In genomic region chr4:156656911-156657310, GRCh38 we compare ENCODE assay signal across 19 cellular contexts.
A peak's percentile ranks its signal among the peaks of the same experiment; 100 is the strongest.
DNase-seq lines count a peak whose midpoint lies in the region; ATAC-seq and TF ChIP-seq lines count a peak whose summit lies in the region.
"Had no signal": no experiment of that assay in that cellular context is flagged by ENCODE, and none has a peak within 500 bp of the region (broad histone marks: within the 10 kb centered on the region; RNA-seq: fewer than 3 reads in every experiment).

No MANE protein-coding gene starts in this region.

- DNase-seq in HCT116 (ENCODE audit: low read depth, low spot score) = no peak
- peak; percentile 81 for DNase-seq in adipocyte (ENCODE audit: low read depth)
- DNase-seq in fibroblast of the aortic adventitia (ENCODE audit: low read depth) = peak; percentile 59
- DNase-seq in smooth muscle cell (lab: John Stamatoyannopoulos, UW; ENCODE audit: unreplicated experiment) = no peak
- DNase-seq in COR-L47 (lab: John Stamatoyannopoulos, UW) = no peak
- no peak for DNase-seq in MM.1S
- no peak for DNase-seq in NCI-H1105 (lab: John Stamatoyannopoulos, UW)
- DNase-seq: CD4-positive, alpha-beta memory T cell; HCEC 1CT; MV-4-11; NCI-H1417; NCI-H1694 treated with DMSO at 0.1 percent for 48 hours; NCI-H446; NCI-H526 treated with DMSO at 0.1 percent for 48 hours; PC-3; SHP77 treated with DMSO at 0.1 percent for 48 hours had no signal

- H3K4me3 ChIP-seq in HCT116 (replicated peaks in 1 of 2; ENCODE audit: low read depth in 1 of 2, low read length in 2 of 2) (no peak overlapping the region), adipocyte (ENCODE audit: low read length) (no peak overlapping the region), fibroblast of the aortic adventitia (ENCODE audit: low read depth, low read length) (no peak overlapping the region), smooth muscle cell (no peak overlapping the region), MM.1S (ENCODE audit: low read length) (no peak overlapping the region)
- H3K4me3 ChIP-seq: BLaER1 treated with 17β-estradiol and CSF1 and Interleukin-3, amounts not matched to agents 10 nM and 100 nM; GM23338 had no signal

- H3K36me3 ChIP-seq in HCT116 (ENCODE audit: control insufficient read depth in 1 of 2, insufficient read depth in 2 of 2, low read length in 2 of 2) (no peaks in the 10 kb centered on the region), adipocyte (ENCODE audit: control insufficient read depth, insufficient read depth, low read length, severe bottlenecking) (no peaks in the 10 kb centered on the region), smooth muscle cell (ENCODE audit: low read depth) (no peaks in the 10 kb centered on the region), MM.1S (replicated peaks; ENCODE audit: insufficient read depth, low read length) (no peaks in the 10 kb centered on the region)
- H3K36me3 ChIP-seq: BLaER1 treated with 17β-estradiol and CSF1 and Interleukin-3, amounts not matched to agents 10 nM and 100 nM had no signal

- CTCF ChIA-PET in HCT116 (lab: Charles Lee) = no interaction called here

- POLR2A ChIA-PET in HCT116 (lab: Charles Lee) = no interaction called here

- no peak overlapping the region for H3K9ac ChIP-seq in HCT116 (ENCODE audit: low read length)
- peak overlapping the region; percentile 14 for H3K9ac ChIP-seq in adipocyte (ENCODE audit: low read length)
- no peak overlapping the region for H3K9ac ChIP-seq in smooth muscle cell (ENCODE audit: low read depth)
- no peak overlapping the region for H3K9ac ChIP-seq in MM.1S (ENCODE audit: low read length)
- H3K9ac ChIP-seq: BLaER1 treated with 17β-estradiol and CSF1 and Interleukin-3, amounts not matched to agents 10 nM and 100 nM; KMS-11 had no signal

- H3K79me2 ChIP-seq in HCT116 (ENCODE audit: insufficient read depth, low read length) (no peaks in the 10 kb centered on the region), smooth muscle cell (ENCODE audit: low read depth) (no peaks in the 10 kb centered on the region), MM.1S (ENCODE audit: low read length) (no peaks in the 10 kb centered on the region)

- RAD21 ChIA-PET in HCT116 (lab: Charles Lee; ENCODE audit: low non-redundant PET in 1 of 2, low total read pairs in 2 of 2, uncharacterized antibody in 2 of 2, unreplicated experiment in 2 of 2) = no interaction called here

- TF ChIP-seq CTCF in HCT116 (IDR thresholded peaks at IDR 0.05 in 2 of 3, conservative IDR thresholded peaks at IDR 0.05 in 1 of 3; ENCODE audit: borderline replicate concordance in 1 of 3, insufficient read depth in 1 of 3, low read depth in 2 of 3, low read length in 2 of 3) (no peak), fibroblast of the aortic adventitia (IDR thresholded peaks at IDR 0.05; ENCODE audit: insufficient read depth, low read length) (no peak), smooth muscle cell (IDR thresholded peaks at IDR 0.05; ENCODE audit: borderline replicate concordance, insufficient read depth, poor library complexity, severe bottlenecking) (no peak), MM.1S (IDR thresholded peaks at IDR 0.05; ENCODE audit: low read length) (no peak)

- H3K27ac ChIP-seq in HCT116 (ENCODE audit: low read depth, low read length) (no peak overlapping the region), smooth muscle cell (ENCODE audit: low read depth) (no peak overlapping the region), MM.1S (ENCODE audit: low read length) (no peak overlapping the region)
- H3K27ac ChIP-seq: BLaER1 treated with 17β-estradiol and CSF1 and Interleukin-3, amounts not matched to agents 10 nM and 100 nM; KMS-11 had no signal

- H3K9me2 ChIP-seq in HCT116 (ENCODE audit: insufficient read depth) (no peaks in the 10 kb centered on the region), MM.1S (replicated peaks; ENCODE audit: insufficient read depth, low read length) (no peaks in the 10 kb centered on the region)

- intact Hi-C loops in HCT116 (cut with micrococcal nuclease) = no loop called here

- H3K27me3 ChIP-seq in HCT116 (ENCODE audit: insufficient read depth, low read length) (no peaks in the 10 kb centered on the region), adipocyte (replicated peaks; ENCODE audit: control insufficient read depth, insufficient read depth, low read length) (no peaks in the 10 kb centered on the region), smooth muscle cell (ENCODE audit: low read depth) (no peaks in the 10 kb centered on the region), MM.1S (replicated peaks; ENCODE audit: insufficient read depth, low read length) (no peaks in the 10 kb centered on the region)
- H3K27me3 ChIP-seq: BLaER1 treated with 17β-estradiol and CSF1 and Interleukin-3, amounts not matched to agents 10 nM and 100 nM had no signal

- 98% methylated on average over 2 of the region's 2 CpGs for WGBS in smooth muscle cell (ENCODE audit: low lambda C conversion rate)

- BruUV-seq in HCT116 (replicated peaks; lab: Mats Ljungman, UMichigan) = no TSS peak

- H4K20me1 ChIP-seq in HCT116 (ENCODE audit: insufficient read depth) (no peaks in the 10 kb centered on the region), smooth muscle cell (ENCODE audit: low read depth) (no peaks in the 10 kb centered on the region), MM.1S (ENCODE audit: insufficient read depth, low read length) (no peaks in the 10 kb centered on the region)
- H4K20me1 ChIP-seq: BLaER1 treated with 17β-estradiol and CSF1 and Interleukin-3, amounts not matched to agents 10 nM and 100 nM had no signal

- no peak for TF ChIP-seq POLR2A in HCT116 (IDR thresholded peaks at IDR 0.05; ENCODE audit: borderline replicate concordance, extremely low read depth, insufficient read depth, insufficient read length)

- no peak overlapping the region for H3K4me2 ChIP-seq in HCT116 (ENCODE audit: low read length)
- no peak overlapping the region for H3K4me2 ChIP-seq in smooth muscle cell
- H3K4me2 ChIP-seq in MM.1S (ENCODE audit: low read depth, low read length) = no peak overlapping the region
- H3K4me2 ChIP-seq: BLaER1 treated with 17β-estradiol and CSF1 and Interleukin-3, amounts not matched to agents 10 nM and 100 nM; GM23338; KMS-11 had no signal

- H3K4me1 ChIP-seq in HCT116 (ENCODE audit: control insufficient read depth in 1 of 2, insufficient read depth in 2 of 2, low read length in 2 of 2) (no peaks in the 10 kb centered on the region), adipocyte (ENCODE audit: control insufficient read depth, insufficient read depth, low read length) (peaks cover 10% of the 10 kb centered on the region), smooth muscle cell (ENCODE audit: low read depth) (no peaks in the 10 kb centered on the region), MM.1S (ENCODE audit: low read length) (no peaks in the 10 kb centered on the region)

- no peaks in the 10 kb centered on the region for H3K9me3 ChIP-seq in HCT116 (ENCODE audit: control insufficient read depth in 1 of 2, insufficient read depth in 1 of 2, low read depth in 1 of 2, low read length in 2 of 2)
- H3K9me3 ChIP-seq in adipocyte (ENCODE audit: control insufficient read depth, low read length) = no peaks in the 10 kb centered on the region
- H3K9me3 ChIP-seq in smooth muscle cell (replicated peaks; ENCODE audit: low read depth) = peaks cover 3% of the 10 kb centered on the region
- no peaks in the 10 kb centered on the region for H3K9me3 ChIP-seq in MM.1S (replicated peaks; ENCODE audit: insufficient read depth, low read length)

- TF ChIP-seq RAD21 in HCT116 (IDR thresholded peaks at IDR 0.05; ENCODE audit: low read depth) = no peak

- ATAC-seq in HCT116 = no peak
- ATAC-seq: GM23338, PC-3 had no signal

- H2AFZ ChIP-seq in HCT116 (ENCODE audit: low read depth, low read length, poor library complexity, severe bottlenecking) = peak overlapping the region; percentile 76
- H2AFZ ChIP-seq in smooth muscle cell (ENCODE audit: low read depth) = peak overlapping the region; percentile 64
- H2AFZ ChIP-seq in MM.1S (ENCODE audit: low read length) = no peak overlapping the region
- H2AFZ ChIP-seq: GM23338 had no signal

- H3F3A ChIP-seq in smooth muscle cell (ENCODE audit: low read depth) (no peaks in the 10 kb centered on the region), MM.1S (ENCODE audit: insufficient read depth, low read length) (no peaks in the 10 kb centered on the region)

TF ChIP-seq in HCT116, 20 proteins besides CTCF, POLR2A, EP300 and RAD21 (continues in another document):
- TF ChIP-seq SRF (IDR thresholded peaks at IDR 0.05; ENCODE audit: low read depth) = no peak
- TF ChIP-seq EZH2 (IDR thresholded peaks at IDR 0.05) = no peak
- TF ChIP-seq ZBTB33 (IDR thresholded peaks at IDR 0.05; ENCODE audit: extremely low read depth, insufficient replicate concordance, low read length) = no peak
- TF ChIP-seq ATF3 (IDR thresholded peaks at IDR 0.05) = no peak
- TF ChIP-seq CEBPB (IDR thresholded peaks at IDR 0.05; ENCODE audit: low read depth) = no peak
- no peak for TF ChIP-seq YY1 (IDR thresholded peaks at IDR 0.05; ENCODE audit: extremely low read depth, insufficient replicate concordance, low read depth, low read length)
- TF ChIP-seq POLR2AphosphoS5 (IDR thresholded peaks at IDR 0.05; ENCODE audit: low read depth, low read length) = no peak

Comparison
In these comparisons a context has a peak if more than half of its experiments do, and no peak if none do; other contexts are left out.
1. DNase-seq: peak in adipocyte (single experiment) and fibroblast of the aortic adventitia (single experiment); none in HCT116 (single experiment), smooth muscle cell (single experiment), COR-L47 (single experiment), MM.1S (single experiment) and NCI-H1105 (single experiment).